11 cellular contexts compared by ENCODE assay signal in the genomic region with DNA sequence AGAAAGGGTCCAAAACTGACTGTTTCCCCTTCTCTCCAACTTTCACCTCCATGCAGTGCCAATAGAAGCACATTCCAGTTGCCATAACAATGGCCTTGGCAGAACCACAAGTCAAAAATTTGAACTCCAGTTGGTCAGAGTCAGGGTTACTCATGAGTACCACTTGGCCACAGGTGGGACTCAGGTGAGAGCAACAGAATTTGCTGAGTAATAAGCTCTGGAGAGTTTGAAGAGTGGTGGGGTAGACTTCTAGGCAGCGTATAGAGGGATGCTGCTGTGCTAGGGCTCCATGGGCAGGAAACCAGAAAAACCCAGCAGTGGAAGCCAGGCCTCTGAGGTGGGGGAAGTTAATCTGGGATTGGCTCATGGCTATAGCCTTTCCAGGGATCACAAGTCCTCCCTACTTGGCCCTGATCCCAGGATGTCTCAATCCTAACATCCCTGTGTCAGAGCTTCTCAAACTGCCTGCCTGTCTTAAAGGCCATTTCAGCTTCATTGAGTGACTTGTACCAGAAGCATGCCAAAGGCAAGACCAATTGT. TPM values are rescaled to one million over a fixed set of nuclear protein-coding genes. Genes with fewer than 3 reads are reported as not detected.
A peak's percentile ranks its signal among the peaks of the same experiment; 100 is the strongest.
DNase-seq lines count a peak whose midpoint lies in the region; ATAC-seq and TF ChIP-seq lines count a peak whose summit lies in the region.
"Had no signal": no experiment of that assay in that cellular context is flagged by ENCODE, and none has a peak within 500 bp of the region (broad histone marks: within the 10 kb centered on the region; RNA-seq: fewer than 3 reads in every experiment).

No MANE protein-coding gene starts in this region.

- no peak for TF ChIP-seq POLR2A in adrenal gland (IDR thresholded peaks at IDR 0.05)

- H3K27me3 ChIP-seq in adrenal gland: no peaks in the 10 kb centered on the region

- H3K9me3 ChIP-seq in adrenal gland (replicated peaks in 1 of 3): no peaks in the 10 kb centered on the region

- H3K36me3 ChIP-seq in adrenal gland (replicated peaks in 1 of 2): no peaks in the 10 kb centered on the region

- H3K27ac ChIP-seq in adrenal gland: peak overlapping the region in 2 of 5 donors; percentile 52 to 55

- intact Hi-C loops in adrenal gland (cut with DNase I) (no loop called here), left ventricle myocardium superior (cut with micrococcal nuclease) (no loop called here)

- TF ChIP-seq CTCF in adrenal gland (IDR thresholded peaks at IDR 0.05): no peak

- H3K4me3 ChIP-seq in adrenal gland: no peak overlapping the region
- H3K4me3 ChIP-seq: coronary artery had no signal

- ATAC-seq in left ventricle myocardium superior (peak; percentile 94), HG03565 (IDR thresholded peaks at IDR 0.05; ENCODE audit: unreplicated experiment) (no peak), HG03095 (IDR thresholded peaks at IDR 0.05; ENCODE audit: unreplicated experiment) (no peak)

- WGBS in adrenal gland, 4 donors: 55 to 79% (median 63%) methylated on average over 1 of the region's 1 CpG

- DNase-seq in H4 (ENCODE audit: low spot score) (peak; percentile 34), adrenal gland (peak; percentile 56 to 88 (median 78)), left ventricle myocardium superior (peak; percentile 44), stromal cell of bone marrow (ENCODE audit: low read depth) (peak; percentile 88)
- DNase-seq in effector CD8-positive, alpha-beta T cell (lab: John Stamatoyannopoulos, UW): no peak
- DNase-seq in activated naive CD4-positive, alpha-beta T cell treated with Interleukin-2 at 50 U/mL for 16 hours: no peak
- DNase-seq: activated T-cell treated with anti-CD3 and anti-CD28 coated beads, Interleukin-2, amount 50 U/mL, for 48 hours; GDM1 had no signal

- H3K4me1 ChIP-seq in adrenal gland (replicated peaks in 1 of 2): peaks cover 15 to 41% of the 10 kb centered on the region in 2 donors

RNA-seq across cellular contexts. Expression of gene SNX18, which starts 30.2 kb away (rescaled TPM):
- total RNA-seq in H4 (2014; rRNA removed; shearing (Covaris generic)): 10.0 and 10.1 TPM in 2 replicates
- total RNA-seq in adrenal gland (10 to 100 TPM; 30.2 to 89.4 (median 43.2) TPM), left ventricle myocardium superior (20.9 TPM)
- 10 to 100 TPM in 1 of 3 donors, 1 to 10 TPM in 2; 4.0 to 20.6 (median 5.7) TPM for polyA plus RNA-seq in adrenal gland

Comparison
In these comparisons a context has a peak if more than half of its experiments do, and no peak if none do; other contexts are left out.
1. DNase-seq: peak in H4 (single experiment), adrenal gland (7 of 7), left ventricle myocardium superior (single experiment) and stromal cell of bone marrow (single experiment); none in effector CD8-positive, alpha-beta T cell (single experiment) and activated naive CD4-positive, alpha-beta T cell treated with Interleukin-2 at 50 U/mL for 16 hours (single experiment).